In the genomic region with DNA sequence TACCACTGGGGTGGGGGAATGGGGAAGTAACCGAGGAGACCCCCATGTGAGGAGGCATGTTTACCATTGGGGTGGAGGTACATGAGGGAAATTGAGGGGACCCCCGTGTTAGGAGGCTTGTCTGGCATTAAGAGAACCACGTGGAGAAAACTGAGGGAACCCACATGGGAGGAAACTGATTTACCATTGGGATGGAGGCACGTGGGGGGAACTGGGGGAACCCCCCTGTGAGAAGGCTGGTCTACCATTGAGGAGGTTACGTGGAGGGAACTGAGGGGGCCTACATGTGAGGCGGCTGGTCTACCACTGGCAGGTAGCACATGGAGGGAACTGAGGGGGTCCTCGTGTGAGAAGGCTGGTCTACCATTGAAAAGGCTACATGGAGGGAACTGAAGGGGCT, we compare ENCODE assay signal across 24 cellular contexts.
DNase-seq lines count a peak whose midpoint lies in the region; ATAC-seq and TF ChIP-seq lines count a peak whose summit lies in the region.
"Had no signal": no experiment of that assay in that cellular context is flagged by ENCODE, and none has a peak within 500 bp of the region (broad histone marks: within the 10 kb centered on the region; RNA-seq: fewer than 3 reads in every experiment).

No MANE protein-coding gene starts in this region.

- ATAC-seq in activated CD8-positive, alpha-beta T cell treated with anti-CD3 and anti-CD28 coated beads, Interleukin-2, amount 10 ng/mL, durations not matched to agents 7 days and 5 days: no peak
- ATAC-seq in activated CD8-positive, alpha-beta T cell treated with anti-CD3 and anti-CD28 coated beads for 36 hours: no peak
- no peak for ATAC-seq in upper lobe of right lung
- no peak for ATAC-seq in GM21447 (IDR thresholded peaks at IDR 0.05; ENCODE audit: unreplicated experiment)
- no peak for ATAC-seq in HG03460 (IDR thresholded peaks at IDR 0.05; ENCODE audit: unreplicated experiment)
- ATAC-seq: GM12878; heart right ventricle; left lung; stimulated activated naive B cell treated with anti-CD40 and anti-IgM and Interleukin-4, amounts not matched to agents 10 μg/mL and 1 μg/mL and 100 μg/mL, for 72 hours; T-helper 17 cell had no signal

- H3K4me1 Mint-ChIP-seq in activated CD8-positive, alpha-beta T cell treated with anti-CD3 and anti-CD28 coated beads, Interleukin-2, amount 10 ng/mL, durations not matched to agents 7 days and 5 days (ENCODE audit: low read depth): no peaks in the 10 kb centered on the region
- H3K4me1 Mint-ChIP-seq in activated CD8-positive, alpha-beta T cell treated with anti-CD3 and anti-CD28 coated beads for 36 hours (ENCODE audit: low read depth): no peaks in the 10 kb centered on the region
- no peaks in the 10 kb centered on the region for H3K4me1 Mint-ChIP-seq in mesothelial cell of epicardium
- H3K4me1 Mint-ChIP-seq: T-helper 17 cell had no signal

- H3K4me3 Mint-ChIP-seq in activated CD8-positive, alpha-beta T cell treated with anti-CD3 and anti-CD28 coated beads, Interleukin-2, amount 10 ng/mL, durations not matched to agents 7 days and 5 days: no peak overlapping the region
- H3K4me3 Mint-ChIP-seq in activated CD8-positive, alpha-beta T cell treated with anti-CD3 and anti-CD28 coated beads for 36 hours: no peak overlapping the region
- no peak overlapping the region for H3K4me3 Mint-ChIP-seq in mesothelial cell of epicardium
- H3K4me3 Mint-ChIP-seq: dendritic cell treated with granulocyte-macrophage colony-stimulating factor and Interleukin-4, amounts not matched to agents 40 ng/mL and 50 ng/mL, for 4 days; HFFc6; stimulated activated naive B cell treated with anti-CD40 and anti-IgM and Interleukin-4, amounts not matched to agents 10 μg/mL and 1 μg/mL and 100 μg/mL, for 72 hours; T-helper 17 cell had no signal

- H3K27ac Mint-ChIP-seq in activated CD8-positive, alpha-beta T cell treated with anti-CD3 and anti-CD28 coated beads, Interleukin-2, amount 10 ng/mL, durations not matched to agents 7 days and 5 days: no peak overlapping the region
- no peak overlapping the region for H3K27ac Mint-ChIP-seq in activated CD8-positive, alpha-beta T cell treated with anti-CD3 and anti-CD28 coated beads for 36 hours
- H3K27ac Mint-ChIP-seq in mesothelial cell of epicardium: no peak overlapping the region
- H3K27ac Mint-ChIP-seq: dendritic cell treated with granulocyte-macrophage colony-stimulating factor and Interleukin-4, amounts not matched to agents 40 ng/mL and 50 ng/mL, for 4 days; HFFc6; stimulated activated naive B cell treated with anti-CD40 and anti-IgM and Interleukin-4, amounts not matched to agents 10 μg/mL and 1 μg/mL and 100 μg/mL, for 72 hours; T-helper 17 cell had no signal

- POLR2A ChIA-PET in activated CD8-positive, alpha-beta T cell treated with anti-CD3 and anti-CD28 coated beads, Interleukin-2, amount 10 ng/mL, durations not matched to agents 7 days and 5 days (lab: Charles Lee): no interaction called here
- POLR2A ChIA-PET in activated CD8-positive, alpha-beta T cell treated with anti-CD3 and anti-CD28 coated beads for 36 hours (lab: Charles Lee): no interaction called here

- H3K4me1 ChIP-seq in upper lobe of right lung: no peaks in the 10 kb centered on the region
- H3K4me1 ChIP-seq: Caco-2, heart right ventricle, left lung, prostate gland had no signal

- TF ChIP-seq CTCF in activated CD8-positive, alpha-beta T cell treated with anti-CD3 and anti-CD28 coated beads for 36 hours (IDR thresholded peaks at IDR 0.05): no peak
- TF ChIP-seq CTCF in mesothelial cell of epicardium (IDR thresholded peaks at IDR 0.05; ENCODE audit: unreplicated experiment) (no peak), upper lobe of right lung (IDR thresholded peaks at IDR 0.05) (no peak)

- no peaks in the 10 kb centered on the region for H3K27me3 ChIP-seq in upper lobe of right lung
- H3K27me3 ChIP-seq: left lung had no signal

- no peaks in the 10 kb centered on the region for H3K27me3 Mint-ChIP-seq in activated CD8-positive, alpha-beta T cell treated with anti-CD3 and anti-CD28 coated beads, Interleukin-2, amount 10 ng/mL, durations not matched to agents 7 days and 5 days (ENCODE audit: low read depth)
- H3K27me3 Mint-ChIP-seq in activated CD8-positive, alpha-beta T cell treated with anti-CD3 and anti-CD28 coated beads for 36 hours: peaks cover 19% of the 10 kb centered on the region
- peaks cover 47% of the 10 kb centered on the region for H3K27me3 Mint-ChIP-seq in mesothelial cell of epicardium (ENCODE audit: low read depth)
- H3K27me3 Mint-ChIP-seq: dendritic cell treated with granulocyte-macrophage colony-stimulating factor and Interleukin-4, amounts not matched to agents 40 ng/mL and 50 ng/mL, for 4 days; T-helper 17 cell had no signal

- intact Hi-C loops in activated CD8-positive, alpha-beta T cell treated with anti-CD3 and anti-CD28 coated beads for 36 hours (cut with micrococcal nuclease): no loop called here
- intact Hi-C loops in upper lobe of right lung (cut with DNase I): no loop called here

- DNase-seq in activated CD8-positive, alpha-beta T cell treated with anti-CD3 and anti-CD28 coated beads, Interleukin-2, amount 10 ng/mL, durations not matched to agents 7 days and 5 days: peak; percentile 7
- DNase-seq in activated CD8-positive, alpha-beta T cell treated with anti-CD3 and anti-CD28 coated beads for 36 hours: no peak
- peak; percentile 10 for DNase-seq in activated CD8-positive, alpha-beta memory T cell treated with anti-CD3 and anti-CD28 coated beads, Interleukin-2, amount 50 U/mL, for 4 hours
- peak; percentile 6 to 17 for DNase-seq in mesothelial cell of epicardium (ENCODE audit: low spot score in 2 of 2, unreplicated experiment in 2 of 2)
- peak; percentile 8 for DNase-seq in upper lobe of right lung
- DNase-seq in foreskin melanocyte: no peak
- DNase-seq: activated CD4-positive, alpha-beta T cell treated with anti-CD3 and anti-CD28 coated beads, Interleukin-2, amount 50 U/mL, for 48 hours; Caco-2; DND-41; HFFc6; MV-4-11; NCI-H2171; NCI-H526 treated with DMSO at 0.1 percent for 48 hours; stimulated activated naive B cell treated with anti-CD40 and anti-IgM and Interleukin-4, amounts not matched to agents 10 μg/mL and 1 μg/mL and 100 μg/mL, for 72 hours; T-helper 17 cell had no signal

- no peaks in the 10 kb centered on the region for H3K36me3 ChIP-seq in upper lobe of right lung
- H3K36me3 ChIP-seq: heart right ventricle, left lung, prostate gland, thoracic aorta had no signal

- no peaks in the 10 kb centered on the region for H3K9me3 ChIP-seq in upper lobe of right lung
- H3K9me3 ChIP-seq: Caco-2, prostate gland, thoracic aorta had no signal

- no peak overlapping the region for H3K27ac ChIP-seq in upper lobe of right lung
- H3K27ac ChIP-seq: heart right ventricle, KMS-11, left lung, prostate gland, thoracic aorta had no signal

- H3K36me3 Mint-ChIP-seq in activated CD8-positive, alpha-beta T cell treated with anti-CD3 and anti-CD28 coated beads, Interleukin-2, amount 10 ng/mL, durations not matched to agents 7 days and 5 days (ENCODE audit: low read depth): no peaks in the 10 kb centered on the region
- peaks cover 2% of the 10 kb centered on the region for H3K36me3 Mint-ChIP-seq in activated CD8-positive, alpha-beta T cell treated with anti-CD3 and anti-CD28 coated beads for 36 hours (ENCODE audit: low read depth)
- no peaks in the 10 kb centered on the region for H3K36me3 Mint-ChIP-seq in mesothelial cell of epicardium

- H3K9me3 Mint-ChIP-seq in activated CD8-positive, alpha-beta T cell treated with anti-CD3 and anti-CD28 coated beads, Interleukin-2, amount 10 ng/mL, durations not matched to agents 7 days and 5 days (ENCODE audit: insufficient read depth): peaks cover 9% of the 10 kb centered on the region
- peaks cover 48% of the 10 kb centered on the region for H3K9me3 Mint-ChIP-seq in activated CD8-positive, alpha-beta T cell treated with anti-CD3 and anti-CD28 coated beads for 36 hours
- peaks cover 81% of the 10 kb centered on the region for H3K9me3 Mint-ChIP-seq in mesothelial cell of epicardium

- H3K4me3 ChIP-seq in upper lobe of right lung: no peak overlapping the region
- H3K4me3 ChIP-seq: GM12878, heart right ventricle, left lung, prostate gland, thoracic aorta had no signal

- CTCF ChIA-PET in activated CD8-positive, alpha-beta T cell treated with anti-CD3 and anti-CD28 coated beads, Interleukin-2, amount 10 ng/mL, durations not matched to agents 7 days and 5 days (lab: Charles Lee): no interaction called here
- CTCF ChIA-PET in activated CD8-positive, alpha-beta T cell treated with anti-CD3 and anti-CD28 coated beads for 36 hours (lab: Charles Lee): no interaction called here

Comparison
In these comparisons a context has a peak if more than half of its experiments do, and no peak if none do; other contexts are left out.
1. DNase-seq: peak in activated CD8-positive, alpha-beta T cell treated with anti-CD3 and anti-CD28 coated beads, Interleukin-2, amount 10 ng/mL, durations not matched to agents 7 days and 5 days (single experiment), activated CD8-positive, alpha-beta memory T cell treated with anti-CD3 and anti-CD28 coated beads, Interleukin-2, amount 50 U/mL, for 4 hours (single experiment), mesothelial cell of epicardium (2 of 2) and upper lobe of right lung (single experiment); none in activated CD8-positive, alpha-beta T cell treated with anti-CD3 and anti-CD28 coated beads for 36 hours (single experiment) and foreskin melanocyte (single experiment).